8 cellular contexts compared by ENCODE assay signal in genomic region chr2:173048901-173049661, GRCh38. TPM values are rescaled to one million over a fixed set of nuclear protein-coding genes. Genes with fewer than 3 reads are reported as not detected.
DNase-seq lines count a peak whose midpoint lies in the region; ATAC-seq and TF ChIP-seq lines count a peak whose summit lies in the region.

No MANE protein-coding gene starts in this region.

- no peak overlapping the region for H3K4me3 ChIP-seq in epithelial cell of esophagus (ENCODE audit: low read length)

- ATAC-seq in GM19035 (IDR thresholded peaks at IDR 0.05; ENCODE audit: unreplicated experiment) (peak; percentile 65), HG03354 (IDR thresholded peaks at IDR 0.05; ENCODE audit: poor library complexity, severe bottlenecking, unreplicated experiment) (peak; percentile 91)

- peaks cover 3% of the 10 kb centered on the region for H3K9me3 Mint-ChIP-seq in progenitor cell of endocrine pancreas (ENCODE audit: low read depth)

- H3K27me3 Mint-ChIP-seq in progenitor cell of endocrine pancreas = no peaks in the 10 kb centered on the region

- H3K4me3 Mint-ChIP-seq in progenitor cell of endocrine pancreas (ENCODE audit: low read depth) = no peak overlapping the region

- no peak for TF ChIP-seq CTCF in epithelial cell of esophagus (IDR thresholded peaks at IDR 0.05; ENCODE audit: insufficient read depth, low read depth, low read length, missing control alignments)
- TF ChIP-seq CTCF in progenitor cell of endocrine pancreas (IDR thresholded peaks at IDR 0.05; ENCODE audit: unreplicated experiment) = no peak

- H3K36me3 Mint-ChIP-seq in progenitor cell of endocrine pancreas (ENCODE audit: insufficient read depth) = peaks cover 3% of the 10 kb centered on the region

- H3K27ac Mint-ChIP-seq in progenitor cell of endocrine pancreas = peak overlapping the region; percentile 35

- H3K4me1 Mint-ChIP-seq in progenitor cell of endocrine pancreas (ENCODE audit: low read depth) = peaks cover 17% of the 10 kb centered on the region

- DNase-seq in Ammon's horn (ENCODE audit: low spot score) (peak; percentile 63), RPMI7951 (ENCODE audit: low read depth) (peak; percentile 97), epithelial cell of esophagus (ENCODE audit: low read depth) (peak; percentile 97), progenitor cell of endocrine pancreas (ENCODE audit: low spot score, unreplicated experiment) (no peak), GM19240 (ENCODE audit: insufficient read length, low spot score) (no peak), SK-N-DZ (ENCODE audit: low spot score) (no peak)

RNA-seq across cellular contexts. Expression of gene MAP3K20, which starts 26.6 kb away (rescaled TPM):
- 37.8 and 46.0 TPM in 2 replicates for total RNA-seq in RPMI7951 (2014; rRNA removed; shearing (Covaris generic))
- 19.0 and 20.8 TPM in 2 replicates for total RNA-seq in progenitor cell of endocrine pancreas
- 11.4 and 11.5 TPM in 2 replicates for polyA plus RNA-seq in SK-N-DZ (2014; cell fraction: cytosol; rRNA removed)
- polyA plus RNA-seq in SK-N-DZ (2014; cell fraction: nucleus; rRNA removed) = 6.3 and 7.0 TPM in 2 replicates

Comparison
In these comparisons a context has a peak if more than half of its experiments do, and no peak if none do; other contexts are left out.
1. DNase-seq: peak in Ammon's horn (single experiment), RPMI7951 (single experiment) and epithelial cell of esophagus (single experiment); none in progenitor cell of endocrine pancreas (single experiment), GM19240 (single experiment) and SK-N-DZ (single experiment).